Comparison of ENCODE assay signal across 1 cellular context in the genomic region with DNA sequence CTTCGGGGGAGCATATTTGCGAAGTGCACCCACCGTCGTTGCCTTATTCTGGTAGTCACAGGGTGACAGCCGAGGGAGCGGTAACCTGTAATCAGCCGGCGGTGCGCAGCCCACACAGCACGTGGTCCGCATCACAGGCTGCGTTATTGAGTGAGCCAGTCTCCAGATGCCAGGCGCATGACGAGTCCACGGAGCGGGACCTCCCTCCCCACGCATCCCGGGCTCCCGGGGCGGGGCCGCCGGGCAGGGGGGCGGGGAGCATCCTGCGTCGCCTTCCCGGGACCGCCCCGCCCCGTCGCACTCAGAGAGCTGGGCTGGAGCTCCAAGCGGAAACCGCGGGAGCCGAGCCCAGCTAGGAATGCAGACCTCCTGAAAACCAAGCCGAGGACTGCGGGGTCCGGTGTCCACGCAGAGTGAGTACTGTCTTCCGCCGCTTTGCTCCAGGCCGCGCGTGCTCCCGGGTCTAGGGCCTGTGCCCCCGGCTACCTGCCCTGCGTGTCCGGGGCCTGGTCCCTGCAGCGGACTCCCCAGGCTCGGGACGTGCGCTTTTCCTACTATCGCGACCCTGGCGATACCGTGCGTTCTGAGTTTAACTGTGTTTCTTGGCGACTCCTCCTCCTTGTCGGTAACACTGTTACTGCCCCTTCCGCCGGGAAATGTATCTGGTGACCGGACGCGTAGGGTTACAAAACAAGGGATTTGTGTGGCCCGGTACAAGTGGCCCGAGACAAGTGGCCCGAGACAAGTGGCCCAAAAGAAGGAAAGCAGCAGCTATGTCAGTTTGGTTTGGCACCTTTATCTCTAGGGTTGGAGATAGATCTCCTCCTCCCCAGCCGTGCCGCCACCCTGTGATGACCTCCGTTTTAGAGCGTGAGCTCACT.
A peak's percentile ranks its signal among the peaks of the same experiment; 100 is the strongest.
TF ChIP-seq lines count a peak whose summit lies in the region.

No MANE protein-coding gene starts in this region.

TF ChIP-seq in K562, 482 proteins besides CTCF, POLR2A, EP300 and RAD21 (continued from another document and continues in another):
- TF ChIP-seq, protein P1, sequence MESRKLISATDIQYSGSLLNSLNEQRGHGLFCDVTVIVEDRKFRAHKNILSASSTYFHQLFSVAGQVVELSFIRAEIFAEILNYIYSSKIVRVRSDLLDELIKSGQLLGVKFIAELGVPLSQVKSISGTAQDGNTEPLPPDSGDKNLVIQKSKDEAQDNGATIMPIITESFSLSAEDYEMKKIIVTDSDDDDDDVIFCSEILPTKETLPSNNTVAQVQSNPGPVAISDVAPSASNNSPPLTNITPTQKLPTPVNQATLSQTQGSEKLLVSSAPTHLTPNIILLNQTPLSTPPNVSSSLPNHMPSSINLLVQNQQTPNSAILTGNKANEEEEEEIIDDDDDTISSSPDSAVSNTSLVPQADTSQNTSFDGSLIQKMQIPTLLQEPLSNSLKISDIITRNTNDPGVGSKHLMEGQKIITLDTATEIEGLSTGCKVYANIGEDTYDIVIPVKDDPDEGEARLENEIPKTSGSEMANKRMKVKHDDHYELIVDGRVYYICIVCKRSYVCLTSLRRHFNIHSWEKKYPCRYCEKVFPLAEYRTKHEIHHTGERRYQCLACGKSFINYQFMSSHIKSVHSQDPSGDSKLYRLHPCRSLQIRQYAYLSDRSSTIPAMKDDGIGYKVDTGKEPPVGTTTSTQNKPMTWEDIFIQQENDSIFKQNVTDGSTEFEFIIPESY (CRISPR knock-in tag; IDR thresholded peaks at IDR 0.05): peak; percentile 47
- no peak for TF ChIP-seq ZNF445 (CRISPR knock-in tag; IDR thresholded peaks at IDR 0.05; ENCODE audit: low read depth)
- TF ChIP-seq TAF7 (tag; IDR thresholded peaks at IDR 0.05): peak; percentile 75
- TF ChIP-seq ZFPM2 (CRISPR knock-in tag; IDR thresholded peaks at IDR 0.05): no peak
- TF ChIP-seq ZNF232 (CRISPR knock-in tag; IDR thresholded peaks at IDR 0.05): peak; percentile 80
- TF ChIP-seq KDM1A (IDR thresholded peaks at IDR 0.05): no peak
- no peak for TF ChIP-seq ARID2 (IDR thresholded peaks at IDR 0.05)
- TF ChIP-seq, protein P2, sequence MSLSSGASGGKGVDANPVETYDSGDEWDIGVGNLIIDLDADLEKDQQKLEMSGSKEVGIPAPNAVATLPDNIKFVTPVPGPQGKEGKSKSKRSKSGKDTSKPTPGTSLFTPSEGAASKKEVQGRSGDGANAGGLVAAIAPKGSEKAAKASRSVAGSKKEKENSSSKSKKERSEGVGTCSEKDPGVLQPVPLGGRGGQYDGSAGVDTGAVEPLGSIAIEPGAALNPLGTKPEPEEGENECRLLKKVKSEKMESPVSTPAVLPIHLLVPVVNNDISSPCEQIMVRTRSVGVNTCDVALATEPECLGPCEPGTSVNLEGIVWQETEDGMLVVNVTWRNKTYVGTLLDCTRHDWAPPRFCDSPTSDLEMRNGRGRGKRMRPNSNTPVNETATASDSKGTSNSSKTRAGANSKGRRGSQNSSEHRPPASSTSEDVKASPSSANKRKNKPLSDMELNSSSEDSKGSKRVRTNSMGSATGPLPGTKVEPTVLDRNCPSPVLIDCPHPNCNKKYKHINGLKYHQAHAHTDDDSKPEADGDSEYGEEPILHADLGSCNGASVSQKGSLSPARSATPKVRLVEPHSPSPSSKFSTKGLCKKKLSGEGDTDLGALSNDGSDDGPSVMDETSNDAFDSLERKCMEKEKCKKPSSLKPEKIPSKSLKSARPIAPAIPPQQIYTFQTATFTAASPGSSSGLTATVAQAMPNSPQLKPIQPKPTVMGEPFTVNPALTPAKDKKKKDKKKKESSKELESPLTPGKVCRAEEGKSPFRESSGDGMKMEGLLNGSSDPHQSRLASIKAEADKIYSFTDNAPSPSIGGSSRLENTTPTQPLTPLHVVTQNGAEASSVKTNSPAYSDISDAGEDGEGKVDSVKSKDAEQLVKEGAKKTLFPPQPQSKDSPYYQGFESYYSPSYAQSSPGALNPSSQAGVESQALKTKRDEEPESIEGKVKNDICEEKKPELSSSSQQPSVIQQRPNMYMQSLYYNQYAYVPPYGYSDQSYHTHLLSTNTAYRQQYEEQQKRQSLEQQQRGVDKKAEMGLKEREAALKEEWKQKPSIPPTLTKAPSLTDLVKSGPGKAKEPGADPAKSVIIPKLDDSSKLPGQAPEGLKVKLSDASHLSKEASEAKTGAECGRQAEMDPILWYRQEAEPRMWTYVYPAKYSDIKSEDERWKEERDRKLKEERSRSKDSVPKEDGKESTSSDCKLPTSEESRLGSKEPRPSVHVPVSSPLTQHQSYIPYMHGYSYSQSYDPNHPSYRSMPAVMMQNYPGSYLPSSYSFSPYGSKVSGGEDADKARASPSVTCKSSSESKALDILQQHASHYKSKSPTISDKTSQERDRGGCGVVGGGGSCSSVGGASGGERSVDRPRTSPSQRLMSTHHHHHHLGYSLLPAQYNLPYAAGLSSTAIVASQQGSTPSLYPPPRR (CRISPR knock-in tag; IDR thresholded peaks at IDR 0.05; ENCODE audit: borderline replicate concordance): no peak
- peak; percentile 40 for TF ChIP-seq TBP (optimal IDR thresholded peaks at IDR 0.05; ENCODE audit: low read depth, low read length)
- TF ChIP-seq, protein P3, sequence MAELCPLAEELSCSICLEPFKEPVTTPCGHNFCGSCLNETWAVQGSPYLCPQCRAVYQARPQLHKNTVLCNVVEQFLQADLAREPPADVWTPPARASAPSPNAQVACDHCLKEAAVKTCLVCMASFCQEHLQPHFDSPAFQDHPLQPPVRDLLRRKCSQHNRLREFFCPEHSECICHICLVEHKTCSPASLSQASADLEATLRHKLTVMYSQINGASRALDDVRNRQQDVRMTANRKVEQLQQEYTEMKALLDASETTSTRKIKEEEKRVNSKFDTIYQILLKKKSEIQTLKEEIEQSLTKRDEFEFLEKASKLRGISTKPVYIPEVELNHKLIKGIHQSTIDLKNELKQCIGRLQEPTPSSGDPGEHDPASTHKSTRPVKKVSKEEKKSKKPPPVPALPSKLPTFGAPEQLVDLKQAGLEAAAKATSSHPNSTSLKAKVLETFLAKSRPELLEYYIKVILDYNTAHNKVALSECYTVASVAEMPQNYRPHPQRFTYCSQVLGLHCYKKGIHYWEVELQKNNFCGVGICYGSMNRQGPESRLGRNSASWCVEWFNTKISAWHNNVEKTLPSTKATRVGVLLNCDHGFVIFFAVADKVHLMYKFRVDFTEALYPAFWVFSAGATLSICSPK (IDR thresholded peaks at IDR 0.05; ENCODE audit: borderline replicate concordance): no peak
- TF ChIP-seq ETS1 (conservative IDR thresholded peaks at IDR 0.05; ENCODE audit: control insufficient read depth, low read depth, low read length): peak; percentile 47; the same call in 1 of the 2 replicates
- TF ChIP-seq, protein P4, sequence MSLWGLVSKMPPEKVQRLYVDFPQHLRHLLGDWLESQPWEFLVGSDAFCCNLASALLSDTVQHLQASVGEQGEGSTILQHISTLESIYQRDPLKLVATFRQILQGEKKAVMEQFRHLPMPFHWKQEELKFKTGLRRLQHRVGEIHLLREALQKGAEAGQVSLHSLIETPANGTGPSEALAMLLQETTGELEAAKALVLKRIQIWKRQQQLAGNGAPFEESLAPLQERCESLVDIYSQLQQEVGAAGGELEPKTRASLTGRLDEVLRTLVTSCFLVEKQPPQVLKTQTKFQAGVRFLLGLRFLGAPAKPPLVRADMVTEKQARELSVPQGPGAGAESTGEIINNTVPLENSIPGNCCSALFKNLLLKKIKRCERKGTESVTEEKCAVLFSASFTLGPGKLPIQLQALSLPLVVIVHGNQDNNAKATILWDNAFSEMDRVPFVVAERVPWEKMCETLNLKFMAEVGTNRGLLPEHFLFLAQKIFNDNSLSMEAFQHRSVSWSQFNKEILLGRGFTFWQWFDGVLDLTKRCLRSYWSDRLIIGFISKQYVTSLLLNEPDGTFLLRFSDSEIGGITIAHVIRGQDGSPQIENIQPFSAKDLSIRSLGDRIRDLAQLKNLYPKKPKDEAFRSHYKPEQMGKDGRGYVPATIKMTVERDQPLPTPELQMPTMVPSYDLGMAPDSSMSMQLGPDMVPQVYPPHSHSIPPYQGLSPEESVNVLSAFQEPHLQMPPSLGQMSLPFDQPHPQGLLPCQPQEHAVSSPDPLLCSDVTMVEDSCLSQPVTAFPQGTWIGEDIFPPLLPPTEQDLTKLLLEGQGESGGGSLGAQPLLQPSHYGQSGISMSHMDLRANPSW (CRISPR knock-in tag; IDR thresholded peaks at IDR 0.05): no peak
- TF ChIP-seq ZNF239 (CRISPR knock-in tag; IDR thresholded peaks at IDR 0.05): peak; percentile 16; the same call in 1 of the 2 replicates
- 0 out of 2 replicates have a peak, but pooled peaks have one; percentile 22 for TF ChIP-seq CUX1 (CRISPR knock-in tag; IDR thresholded peaks at IDR 0.05)
- peak; percentile 48; the same call in 1 of the 2 replicates for TF ChIP-seq ARID1B (IDR thresholded peaks at IDR 0.05)
- TF ChIP-seq SAFB (IDR thresholded peaks at IDR 0.05; ENCODE audit: borderline replicate concordance, low read depth, low read length): peak; percentile 76
- no peak for TF ChIP-seq RBM34 (IDR thresholded peaks at IDR 0.05; ENCODE audit: borderline replicate concordance, insufficient read depth, low read length)
- TF ChIP-seq SIRT6 (IDR thresholded peaks at IDR 0.05; ENCODE audit: low read depth, low read length): no peak
- TF ChIP-seq ZSCAN29 (IDR thresholded peaks at IDR 0.05): no peak
- no peak for TF ChIP-seq ZNF347 (CRISPR knock-in tag; IDR thresholded peaks at IDR 0.05; ENCODE audit: low read depth)
- TF ChIP-seq CBFA2T2 (conservative IDR thresholded peaks at IDR 0.05): peak; percentile 35; the same call in 1 of the 2 replicates
- TF ChIP-seq ZBTB7A (IDR thresholded peaks at IDR 0.05; ENCODE audit: borderline replicate concordance, control insufficient read depth, low read depth, low read length): no peak
- TF ChIP-seq, protein P5, sequence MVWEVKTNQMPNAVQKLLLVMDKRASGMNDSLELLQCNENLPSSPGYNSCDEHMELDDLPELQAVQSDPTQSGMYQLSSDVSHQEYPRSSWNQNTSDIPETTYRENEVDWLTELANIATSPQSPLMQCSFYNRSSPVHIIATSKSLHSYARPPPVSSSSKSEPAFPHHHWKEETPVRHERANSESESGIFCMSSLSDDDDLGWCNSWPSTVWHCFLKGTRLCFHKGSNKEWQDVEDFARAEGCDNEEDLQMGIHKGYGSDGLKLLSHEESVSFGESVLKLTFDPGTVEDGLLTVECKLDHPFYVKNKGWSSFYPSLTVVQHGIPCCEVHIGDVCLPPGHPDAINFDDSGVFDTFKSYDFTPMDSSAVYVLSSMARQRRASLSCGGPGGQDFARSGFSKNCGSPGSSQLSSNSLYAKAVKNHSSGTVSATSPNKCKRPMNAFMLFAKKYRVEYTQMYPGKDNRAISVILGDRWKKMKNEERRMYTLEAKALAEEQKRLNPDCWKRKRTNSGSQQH (CRISPR knock-in tag; IDR thresholded peaks at IDR 0.05): no peak
- no peak for TF ChIP-seq THRA (IDR thresholded peaks at IDR 0.05)
- TF ChIP-seq ETV6 (IDR thresholded peaks at IDR 0.05; ENCODE audit: borderline replicate concordance in 1 of 2, low read depth in 2 of 2, low read length in 1 of 2): no peak
- 0 out of 2 replicates have a peak, but pooled peaks have one; percentile 85 for TF ChIP-seq ETV6 (CRISPR knock-in tag; IDR thresholded peaks at IDR 0.05; ENCODE audit: borderline replicate concordance)
- no peak for TF ChIP-seq PRMT5 (CRISPR knock-in tag; IDR thresholded peaks at IDR 0.05)
- no peak for TF ChIP-seq PHB (CRISPR knock-in tag; IDR thresholded peaks at IDR 0.05)
- TF ChIP-seq ZNF124 (CRISPR knock-in tag; IDR thresholded peaks at IDR 0.05): no peak
- no peak for TF ChIP-seq PTRF (tag; IDR thresholded peaks at IDR 0.05)
- TF ChIP-seq, protein P6, sequence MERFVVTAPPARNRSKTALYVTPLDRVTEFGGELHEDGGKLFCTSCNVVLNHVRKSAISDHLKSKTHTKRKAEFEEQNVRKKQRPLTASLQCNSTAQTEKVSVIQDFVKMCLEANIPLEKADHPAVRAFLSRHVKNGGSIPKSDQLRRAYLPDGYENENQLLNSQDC (CRISPR knock-in tag; IDR thresholded peaks at IDR 0.05): no peak
- no peak for TF ChIP-seq SLC30A9 (CRISPR knock-in tag; IDR thresholded peaks at IDR 0.05)
